Comparison of ENCODE assay signal across 8 cellular contexts in the genomic region with DNA sequence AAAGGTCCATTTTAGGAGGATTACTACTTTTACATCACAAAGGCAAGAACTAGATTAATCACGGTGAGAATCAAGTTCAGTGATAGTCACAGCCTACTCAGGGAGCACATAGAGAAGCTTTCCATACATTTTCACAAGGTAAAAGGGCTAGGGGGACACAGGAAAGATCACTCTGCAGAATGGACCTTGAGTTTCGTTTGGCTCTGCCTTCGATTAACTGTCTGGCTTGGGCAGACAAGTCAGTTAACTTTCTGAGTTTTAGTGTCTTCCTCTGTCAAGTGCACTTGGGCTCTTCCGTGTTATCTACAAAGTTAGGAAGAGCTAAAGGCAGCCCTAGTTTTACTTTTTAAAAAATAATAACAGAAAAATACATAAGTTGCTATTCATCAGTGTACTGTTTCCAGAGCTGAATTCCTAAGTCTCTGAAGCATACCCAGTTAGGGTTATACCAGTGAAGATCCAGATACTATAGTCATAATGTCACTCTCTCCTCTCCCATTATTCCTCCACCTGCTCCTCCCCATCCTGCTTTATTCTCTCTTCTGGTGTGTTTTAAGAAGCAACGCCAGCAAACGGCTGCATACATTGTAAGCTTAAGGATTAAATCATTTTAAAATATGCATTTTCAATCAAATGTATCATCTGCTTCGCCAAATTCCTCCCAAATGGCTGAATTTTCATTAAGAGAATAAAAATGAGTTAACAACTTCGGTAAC. TPM values are rescaled to one million over a fixed set of nuclear protein-coding genes. Genes with fewer than 3 reads are reported as not detected.
DNase-seq lines count a peak whose midpoint lies in the region; ATAC-seq and TF ChIP-seq lines count a peak whose summit lies in the region.

No MANE protein-coding gene starts in this region.

- H3K27ac Mint-ChIP-seq in natural killer cell, result peak overlapping the region; percentile 97 to 98

- H3K9me3 Mint-ChIP-seq in natural killer cell, result no peaks in the 10 kb centered on the region

- no peak for TF ChIP-seq CTCF in natural killer cell (IDR thresholded peaks at IDR 0.05)

- peaks cover 24 to 45% of the 10 kb centered on the region in 2 donors for H3K4me1 Mint-ChIP-seq in natural killer cell

- ATAC-seq in natural killer cell (no peak), HG02852 (IDR thresholded peaks at IDR 0.05; ENCODE audit: unreplicated experiment) (no peak)

- intact Hi-C loops in natural killer cell (cut with micrococcal nuclease), result loop anchor here (5.0 to 10.0 kb wide), 4 partner anchors 344 to 1739 kb away; partner anchors contain the start of genes AKT3, CHML, FH and OPN3

- peak overlapping the region; percentile 60 for H3K4me3 Mint-ChIP-seq in natural killer cell

- no peaks in the 10 kb centered on the region for H3K36me3 Mint-ChIP-seq in natural killer cell

- DNase-seq in DMS53 (lab: John Stamatoyannopoulos, UW) (peak; percentile 33), DMS53 treated with DMSO at 0.1 percent for 48 hours (lab: John Stamatoyannopoulos, UW; ENCODE audit: unreplicated experiment) (no peak), NCI-H69 (lab: John Stamatoyannopoulos, UW) (peak; percentile 60), dermis blood vessel endothelial cell (peak; percentile 34), natural killer cell (no peak), NCI-H1436 (lab: John Stamatoyannopoulos, UW) (no peak), T-helper 9 cell (no peak)

- no peaks in the 10 kb centered on the region for H3K27me3 Mint-ChIP-seq in natural killer cell (ENCODE audit: low read depth in 2 of 2)

RNA-seq across cellular contexts. Expression of gene CEP170, which starts 1.7 kb away (rescaled TPM):
- total RNA-seq in dermis blood vessel endothelial cell (87.3 and 143 TPM in 2 replicates), natural killer cell (10 to 100 TPM; 13.5 to 22.7 (median 19.1) TPM)

RNA-seq across cellular contexts. Expression of gene SDCCAG8, which starts 2.5 kb away (rescaled TPM):
- total RNA-seq in dermis blood vessel endothelial cell (38.2 and 48.2 TPM in 2 replicates), natural killer cell (10 to 100 TPM; 17.8 to 28.3 (median 21.2) TPM)

Comparison
In these comparisons a context has a peak if more than half of its experiments do, and no peak if none do; other contexts are left out.
1. DNase-seq: peak in DMS53 (single experiment), NCI-H69 (single experiment) and dermis blood vessel endothelial cell (single experiment); none in DMS53 treated with DMSO at 0.1 percent for 48 hours (single experiment), natural killer cell (single experiment), NCI-H1436 (single experiment) and T-helper 9 cell (single experiment).